In genomic region chr1:154998818-154999650, GRCh38 we compare ENCODE assay signal across 1 cellular context.
TF ChIP-seq lines count a peak whose summit lies in the region.

No MANE protein-coding gene starts in this region.

TF ChIP-seq in neural cell, 6 proteins besides CTCF, POLR2A, EP300 and RAD21:
- TF ChIP-seq POLR2AphosphoS5 (IDR thresholded peaks at IDR 0.05) (no peak), SMC3 (conservative IDR thresholded peaks at IDR 0.05; ENCODE audit: poor library complexity) (peak; percentile 80)
